ENCODE assay signal across 21 cellular contexts in the genomic region with DNA sequence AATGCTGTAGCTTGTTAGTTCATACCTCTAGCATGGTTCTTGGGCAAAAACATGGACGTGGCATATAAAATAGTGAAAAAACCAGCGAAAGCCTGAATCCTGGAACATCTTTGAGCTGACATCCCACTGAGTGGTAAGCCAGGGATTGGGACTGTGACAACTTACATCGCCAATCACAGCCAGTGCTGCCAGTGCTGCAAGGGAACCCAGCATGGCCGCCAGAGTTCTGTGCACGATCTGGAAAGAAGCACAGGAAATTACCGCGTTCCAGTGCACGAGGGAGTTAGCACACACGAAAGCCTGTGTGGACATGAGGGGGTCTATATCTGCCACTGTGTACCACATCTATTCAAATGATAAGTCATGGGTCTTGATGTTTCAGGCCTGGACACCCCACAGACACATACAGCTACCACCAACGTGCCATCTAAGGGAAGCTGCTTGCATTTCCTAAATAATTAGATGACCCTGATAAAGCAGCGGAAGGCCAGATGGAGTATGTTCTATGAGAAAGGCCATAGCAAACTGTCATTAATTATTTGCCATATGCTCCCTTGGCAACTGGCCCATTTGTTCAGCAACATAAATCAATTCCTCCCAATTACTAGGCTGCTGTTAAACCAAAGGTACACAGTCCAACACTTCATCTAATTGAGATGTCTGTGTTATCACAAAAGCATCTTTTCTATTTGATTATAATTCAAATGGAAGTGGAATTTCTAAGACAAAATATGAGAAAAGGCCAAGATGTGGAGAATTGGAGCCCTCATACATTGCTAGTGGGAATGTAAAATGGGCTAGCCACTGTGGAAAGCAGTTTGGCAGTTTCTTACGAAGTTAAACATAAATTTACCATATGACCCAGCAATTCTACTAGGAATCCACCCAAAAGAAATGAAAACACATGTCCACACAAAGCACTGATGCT.
A peak's percentile ranks its signal among the peaks of the same experiment; 100 is the strongest.
DNase-seq lines count a peak whose midpoint lies in the region; ATAC-seq and FAIRE-seq lines count a peak whose summit lies in the region.
"Had no signal": no experiment of that assay in that cellular context is flagged by ENCODE, and none has a peak within 500 bp of the region (broad histone marks: within the 10 kb centered on the region; RNA-seq: fewer than 3 reads in every experiment).

No MANE protein-coding gene starts in this region.

- 62 to 67% (median 66%) methylated on average over 12 of the region's 12 CpGs for WGBS in small intestine, 3 donors

- no peaks in the 10 kb centered on the region for H3K27me3 ChIP-seq in small intestine (ENCODE audit: control insufficient read depth in 2 of 2, insufficient read depth in 2 of 2, low read length in 2 of 2)
- H3K27me3 ChIP-seq: neural progenitor cell, tibial artery had no signal

- H3K4me3 ChIP-seq in small intestine (ENCODE audit: low read depth in 1 of 2, low read length in 2 of 2) = no peak overlapping the region
- H3K4me3 ChIP-seq: lower lobe of right lung, neural progenitor cell, stomach, tibial artery had no signal

- H3K36me3 ChIP-seq in small intestine (ENCODE audit: control insufficient read depth in 2 of 2, insufficient read depth in 2 of 2, low read length in 2 of 2) = no peaks in the 10 kb centered on the region
- H3K36me3 ChIP-seq: lower lobe of right lung, neural progenitor cell, stomach had no signal

- ATAC-seq in HG03025 (IDR thresholded peaks at IDR 0.05; ENCODE audit: low FRiP score, unreplicated experiment) = no peak
- ATAC-seq: lower lobe of right lung had no signal

- DNase-seq in NCI-H1092 treated with DMSO at 0.1 percent for 48 hours (lab: John Stamatoyannopoulos, UW) (peak; percentile 32), NCI-H2171 treated with DMSO at 0.1 percent for 48 hours (lab: John Stamatoyannopoulos, UW) (peak; percentile 84), SK-N-DZ (ENCODE audit: low spot score) (peak; percentile 30), small intestine (peak; percentile 19), foreskin melanocyte (no peak), NCI-H187 treated with DMSO at 0.1 percent for 48 hours (lab: John Stamatoyannopoulos, UW) (no peak)
- DNase-seq: activated CD4-positive, alpha-beta T cell treated with anti-CD3 and anti-CD28 coated beads, Interleukin-2, amount 50 U/mL, for 4 hours; activated CD8-positive, alpha-beta memory T cell treated with anti-CD3 and anti-CD28 coated beads, Interleukin-2, amount 50 U/mL, for 4 hours; CD4-positive, alpha-beta T cell; dermis blood vessel endothelial cell; DMS79 treated with DMSO at 0.1 percent for 48 hours; lower lobe of right lung; NCI-H146; stomach; T-helper 9 cell; tibial artery had no signal

- no peak overlapping the region for H3K27ac ChIP-seq in small intestine (ENCODE audit: low read depth in 1 of 2, low read length in 1 of 2)
- H3K27ac ChIP-seq: lower lobe of right lung, neural progenitor cell, stomach, tibial artery had no signal

- H3K4me1 ChIP-seq in small intestine (ENCODE audit: control insufficient read depth in 2 of 2, insufficient read depth in 1 of 2, low read depth in 1 of 2, low read length in 1 of 2) = no peaks in the 10 kb centered on the region
- H3K4me1 ChIP-seq: lower lobe of right lung, neural progenitor cell, stomach, tibial artery had no signal

- H3K9me3 ChIP-seq in small intestine (ENCODE audit: control insufficient read depth, low read depth) = no peaks in the 10 kb centered on the region
- H3K9me3 ChIP-seq: lower lobe of right lung, tibial artery had no signal

- no peak for FAIRE-seq in small intestine (lab: Jason Lieb, UNC)
- FAIRE-seq: endometrium, H1, islet of Langerhans had no signal

Comparison
In these comparisons a context has a peak if more than half of its experiments do, and no peak if none do; other contexts are left out.
1. DNase-seq: peak in NCI-H1092 treated with DMSO at 0.1 percent for 48 hours (single experiment), NCI-H2171 treated with DMSO at 0.1 percent for 48 hours (single experiment), SK-N-DZ (single experiment) and small intestine (single experiment); none in foreskin melanocyte (single experiment) and NCI-H187 treated with DMSO at 0.1 percent for 48 hours (single experiment).